In the genomic region with DNA sequence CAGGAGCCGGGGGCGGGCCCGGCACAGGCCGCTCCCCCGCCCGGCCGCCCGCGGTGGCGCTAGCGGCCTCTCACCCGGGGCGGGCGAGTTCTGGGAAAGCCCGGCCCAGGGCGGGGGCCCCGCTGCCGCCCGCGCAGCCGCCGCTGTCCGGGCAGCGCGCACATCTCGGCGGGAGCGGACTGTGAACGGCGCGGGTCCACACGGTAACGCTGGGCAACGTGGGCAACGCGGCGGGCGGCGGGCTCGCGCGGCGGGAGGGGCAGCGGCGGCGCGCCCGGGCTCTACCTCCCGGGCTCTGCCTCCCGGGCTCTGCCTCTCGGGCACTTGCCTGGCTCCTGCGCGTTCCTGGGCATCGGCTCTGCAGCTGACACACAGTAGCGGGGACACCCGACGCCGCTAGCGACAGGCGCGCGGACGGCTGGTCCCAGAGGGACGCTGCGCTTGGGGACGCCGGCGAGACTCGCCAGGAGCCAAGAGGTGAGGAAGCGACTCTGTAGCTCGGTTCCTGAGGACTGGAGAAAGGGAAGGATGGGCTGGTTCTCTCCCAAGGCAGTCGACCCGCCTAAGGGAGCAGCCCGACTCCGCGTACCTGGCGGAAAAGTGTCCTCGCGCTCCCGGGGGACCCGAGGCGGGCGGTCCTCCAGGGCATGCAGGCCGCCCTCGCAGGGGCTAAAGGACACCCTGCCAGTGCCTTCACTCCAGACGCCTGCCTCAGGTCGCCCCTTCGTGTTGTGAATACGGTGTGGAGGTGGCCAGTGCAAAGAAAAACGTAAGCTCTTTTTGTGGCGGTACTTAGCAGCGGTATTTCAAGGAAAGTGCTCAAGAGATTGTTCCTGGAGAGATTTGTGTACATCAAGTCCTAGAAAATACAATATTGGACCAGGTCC, we compare ENCODE assay signal across 8 cellular contexts. TPM values are rescaled to one million over a fixed set of nuclear protein-coding genes. Genes with fewer than 3 reads are reported as not detected.
A peak's percentile ranks its signal among the peaks of the same experiment; 100 is the strongest.
DNase-seq lines count a peak whose midpoint lies in the region; ATAC-seq lines count a peak whose summit lies in the region.

A gene (plus strand): TSS at position 150 of the 887 bp plus-strand sequence. CDS start 37,116 bp downstream, outside the sequence.

- no peaks in the 10 kb centered on the region for H3K36me3 Mint-ChIP-seq in stimulated activated memory B cell treated with anti-CD40 and anti-IgM and Interleukin-4, amounts not matched to agents 10 μg/mL and 1 μg/mL and 100 μg/mL, for 72 hours

- no peak within 1 kb of the TSS for H3K27ac Mint-ChIP-seq in stimulated activated memory B cell treated with anti-CD40 and anti-IgM and Interleukin-4, amounts not matched to agents 10 μg/mL and 1 μg/mL and 100 μg/mL, for 72 hours

- peak within 1 kb of the TSS; percentile 15 for H3K4me3 Mint-ChIP-seq in stimulated activated memory B cell treated with anti-CD40 and anti-IgM and Interleukin-4, amounts not matched to agents 10 μg/mL and 1 μg/mL and 100 μg/mL, for 72 hours

- DNase-seq in DMS153 (lab: John Stamatoyannopoulos, UW): peak; percentile 53
- DNase-seq in NCI-H526 (lab: John Stamatoyannopoulos, UW): peak; percentile 20 to 72
- DNase-seq in cerebellum (ENCODE audit: low spot score): peak; percentile 10
- peak; percentile 63 for DNase-seq in kidney tubule cell (ENCODE audit: low spot score)

- ATAC-seq in GM21723 (IDR thresholded peaks at IDR 0.05; ENCODE audit: unreplicated experiment) (peak; percentile 77), GM19467 (IDR thresholded peaks at IDR 0.05; ENCODE audit: unreplicated experiment) (no peak), HG03520 (IDR thresholded peaks at IDR 0.05; ENCODE audit: unreplicated experiment) (no peak)
- ATAC-seq in stimulated activated memory B cell treated with anti-CD40 and anti-IgM and Interleukin-4, amounts not matched to agents 10 μg/mL and 1 μg/mL and 100 μg/mL, for 72 hours: no peak

- no peaks in the 10 kb centered on the region for H3K4me1 Mint-ChIP-seq in stimulated activated memory B cell treated with anti-CD40 and anti-IgM and Interleukin-4, amounts not matched to agents 10 μg/mL and 1 μg/mL and 100 μg/mL, for 72 hours

- H3K9me3 Mint-ChIP-seq in stimulated activated memory B cell treated with anti-CD40 and anti-IgM and Interleukin-4, amounts not matched to agents 10 μg/mL and 1 μg/mL and 100 μg/mL, for 72 hours: no peaks in the 10 kb centered on the region

- H3K27me3 Mint-ChIP-seq in stimulated activated memory B cell treated with anti-CD40 and anti-IgM and Interleukin-4, amounts not matched to agents 10 μg/mL and 1 μg/mL and 100 μg/mL, for 72 hours: peaks cover 55% of the 10 kb centered on the region

RNA-seq across cellular contexts. Expression of the gene that starts here (rescaled TPM):
- 15.0 TPM for total RNA-seq in cerebellum

Comparison
In these comparisons a context has a peak if more than half of its experiments do, and no peak if none do; other contexts are left out.
1. DNase-seq: peak in every context shown above with its lines; median percentile 63 in kidney tubule cell; 53 in DMS153; 46 in NCI-H526; 10 in cerebellum.